ENCODE assay signal across 26 cellular contexts in the genomic region with DNA sequence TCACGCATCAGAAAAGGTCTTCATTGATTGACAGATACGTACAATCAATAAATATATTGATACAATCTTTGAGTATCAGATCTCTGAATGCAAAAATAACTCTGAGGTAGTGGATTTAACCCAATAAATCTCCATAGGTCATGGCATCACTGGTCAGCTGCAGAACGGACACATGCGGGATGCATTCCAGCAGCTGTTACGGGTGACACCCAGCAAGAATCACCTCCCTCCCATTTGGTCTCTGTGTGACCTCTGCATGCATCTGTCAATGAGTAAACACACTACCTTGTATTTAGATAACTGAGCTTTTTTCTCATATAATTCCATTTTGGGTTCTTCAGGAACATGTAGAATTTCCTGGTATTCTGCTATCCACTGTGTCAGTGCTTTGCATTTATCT.
"Had no signal": no experiment of that assay in that cellular context is flagged by ENCODE, and none has a peak within 500 bp of the region (broad histone marks: within the 10 kb centered on the region; RNA-seq: fewer than 3 reads in every experiment).

No MANE protein-coding gene starts in this region.

- H3K27me3 ChIP-seq: adrenal gland, body of pancreas, left lung, neutrophil, testis, uterus had no signal

- H3K9me3 ChIP-seq: adrenal gland, body of pancreas, left lung, neutrophil, testis, uterus had no signal

- ATAC-seq: body of pancreas; effector memory CD8-positive, alpha-beta T cell; left lung; stimulated activated naive CD8-positive, alpha-beta T cell treated with anti-CD3 and anti-CD28 coated beads, Interleukin-15, Interleukin-2, amounts not matched to agents 100 U/mL and 50 U/mL, for 24 hours had no signal

- H3K36me3 ChIP-seq: uterus had no signal

- DNase-seq: activated B cell treated with CpG ODN at 0.5 μM for 24 hours; activated CD4-positive, alpha-beta T cell treated with anti-CD3 and anti-CD28 coated beads, Interleukin-2, amount 50 U/mL, for 4 hours; activated CD8-positive, alpha-beta memory T cell treated with anti-CD3 and anti-CD28 coated beads for 24 hours; activated effector memory CD4-positive, alpha-beta T cell treated with anti-CD3 and anti-CD28 coated beads, Interleukin-2, amount 50 U/mL, for 16 hours; activated naive CD4-positive, alpha-beta T cell treated with anti-CD3 and anti-CD28 coated beads for 36 hours; activated naive CD8-positive, alpha-beta T cell treated with anti-CD3 and anti-CD28 coated beads for 36 hours; activated T-cell treated with anti-CD3 and anti-CD28 coated beads, Interleukin-2, amount 50 U/mL, for 1 hour; adrenal gland; aorta; body of pancreas; cerebellar nuclear complex; effector memory CD8-positive, alpha-beta T cell; erythroblast; kidney glomerular epithelial cell; left lung; mammary epithelial cell; naive B cell; nephron progenitor cell; retina; stimulated activated CD4-positive, alpha-beta T cell treated with anti-CD3 and anti-CD28 coated beads, Interleukin-4, amount 100 ng/mL, for 1 hour; stimulated activated naive CD8-positive, alpha-beta T cell treated with anti-CD3 and anti-CD28 coated beads, Interleukin-15, Interleukin-2, amounts not matched to agents 100 U/mL and 50 U/mL, for 24 hours; T-helper 2 cell; testis; uterus had no signal

- H3K4me1 ChIP-seq: adrenal gland, body of pancreas, left lung, testis, uterus had no signal

- H3K27ac ChIP-seq: adrenal gland, body of pancreas, left lung, neutrophil, testis, uterus had no signal

- H3K4me3 ChIP-seq: adrenal gland, body of pancreas, coronary artery, left lung, testis, uterus had no signal
